ENCODE assay signal across 25 cellular contexts in the genomic region with DNA sequence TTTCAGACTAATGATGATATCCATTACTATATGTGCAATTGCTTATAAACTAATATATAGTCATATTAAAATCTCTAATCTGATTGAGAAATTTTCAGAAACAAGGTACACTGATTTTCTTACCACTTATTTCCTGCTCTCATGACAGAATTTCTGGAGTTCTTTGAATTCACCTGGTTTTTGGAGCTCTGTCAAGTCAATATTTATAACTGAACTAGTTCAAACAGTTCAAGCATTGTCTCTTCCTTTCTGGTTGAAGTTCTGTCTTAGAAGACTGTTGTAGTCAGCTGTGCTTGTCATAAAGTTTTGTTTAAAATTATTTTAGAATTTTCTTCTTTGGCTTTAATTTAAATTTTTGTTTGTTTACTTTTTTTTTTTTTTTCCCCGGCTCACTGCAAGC.
"Had no signal": no experiment of that assay in that cellular context is flagged by ENCODE, and none has a peak within 500 bp of the region (broad histone marks: within the 10 kb centered on the region; RNA-seq: fewer than 3 reads in every experiment).

No MANE protein-coding gene starts in this region.

- H3K4me1 ChIP-seq: colonic mucosa had no signal

- DNase-seq: colonic mucosa; cortex of kidney; effector CD8-positive, alpha-beta T cell; effector memory CD8-positive, alpha-beta T cell; endodermal cell; erythroblast; esophagus squamous epithelium; foreskin fibroblast; heart left ventricle; hypothalamus; immature natural killer cell; islet precursor cell; kidney; kidney glomerular epithelial cell; left colon; left ventricle myocardium superior; lower lobe of right lung; mesenchymal stem cell; mucosa of descending colon; naive B cell had no signal

- ATAC-seq: effector memory CD8-positive, alpha-beta T cell; esophagus mucosa; gastroesophageal sphincter; heart left ventricle; left colon; left lobe of liver; left ventricle myocardium superior; mucosa of descending colon had no signal

- H3K4me3 ChIP-seq: colonic mucosa, esophagus squamous epithelium, gastroesophageal sphincter, heart left ventricle, hepatocyte, lower lobe of right lung, mucosa of descending colon had no signal

- H3K27me3 ChIP-seq: colonic mucosa, esophagus squamous epithelium, gastroesophageal sphincter, heart left ventricle had no signal

- H3K27ac ChIP-seq: colonic mucosa, epithelial cell of prostate, esophagus squamous epithelium, hepatocyte, lower lobe of right lung had no signal

- H3K9me3 ChIP-seq: colonic mucosa, esophagus squamous epithelium, gastroesophageal sphincter, heart left ventricle, lower lobe of right lung, mucosa of descending colon had no signal

- H3K36me3 ChIP-seq: colonic mucosa, esophagus squamous epithelium, gastroesophageal sphincter, heart left ventricle, lower lobe of right lung had no signal
